1 cellular context compared by ENCODE assay signal in genomic region chr1:35718492-35719336, GRCh38.
TF ChIP-seq lines count a peak whose summit lies in the region.

C1orf216 (minus strand) TSS chr1:35718884; CDS start chr1:35716321, 2,563 bp downstream.

TF ChIP-seq in HEK293, 187 proteins besides CTCF, POLR2A, EP300 and RAD21 (continued from another document and continues in another):
- TF ChIP-seq ZBTB44 (tag by site-specific recombination; IDR thresholded peaks at IDR 0.05) (no peak), ZNF239 (tag by site-specific recombination; IDR thresholded peaks at IDR 0.05) (no peak), MZF1 (tag by site-specific recombination; IDR thresholded peaks at IDR 0.05; ENCODE audit: borderline replicate concordance) (no peak), TRIM28 (IDR thresholded peaks at IDR 0.05; ENCODE audit: borderline replicate concordance, low read length) (no peak), ZNF426 (tag by site-specific recombination; IDR thresholded peaks at IDR 0.05) (no peak), ZNF777 (tag by site-specific recombination; IDR thresholded peaks at IDR 0.05; ENCODE audit: borderline replicate concordance) (no peak), ZNF391 (tag by site-specific recombination; IDR thresholded peaks at IDR 0.05; ENCODE audit: borderline replicate concordance, low read depth) (no peak), AEBP2 (tag by site-specific recombination; IDR thresholded peaks at IDR 0.05; ENCODE audit: borderline replicate concordance) (no peak), ZNF354C (tag by site-specific recombination; IDR thresholded peaks at IDR 0.05; ENCODE audit: borderline replicate concordance, low read depth) (no peak), PRDM6 (tag by site-specific recombination; IDR thresholded peaks at IDR 0.05) (no peak), YY1 (tag by site-specific recombination; IDR thresholded peaks at IDR 0.05) (no peak), YY2 (tag by site-specific recombination; IDR thresholded peaks at IDR 0.05) (no peak), ZNF18 (tag by site-specific recombination; IDR thresholded peaks at IDR 0.05) (no peak), ZSCAN4 (tag by site-specific recombination; IDR thresholded peaks at IDR 0.05) (no peak), ZNF626 (tag by site-specific recombination; IDR thresholded peaks at IDR 0.05) (no peak), GLIS2 (tag by site-specific recombination; IDR thresholded peaks at IDR 0.05) (no peak), GLI4 (tag by site-specific recombination; IDR thresholded peaks at IDR 0.05) (no peak), ZNF660 (tag by site-specific recombination; IDR thresholded peaks at IDR 0.05) (no peak), ZNF223 (tag by site-specific recombination; IDR thresholded peaks at IDR 0.05) (no peak), TSHZ1 (tag by site-specific recombination; IDR thresholded peaks at IDR 0.05; ENCODE audit: borderline replicate concordance) (no peak), KLF7 (tag by site-specific recombination; IDR thresholded peaks at IDR 0.05; ENCODE audit: borderline replicate concordance) (no peak), ZNF23 (tag by site-specific recombination; IDR thresholded peaks at IDR 0.05; ENCODE audit: borderline replicate concordance) (no peak), ZNF704 (tag by site-specific recombination; IDR thresholded peaks at IDR 0.05) (no peak), ZNF488 (tag by site-specific recombination; IDR thresholded peaks at IDR 0.05) (no peak), ZNF146 (tag by site-specific recombination; IDR thresholded peaks at IDR 0.05) (no peak), ZNF48 (tag by site-specific recombination; IDR thresholded peaks at IDR 0.05) (no peak), ZFP41 (tag by site-specific recombination; IDR thresholded peaks at IDR 0.05; ENCODE audit: borderline replicate concordance) (no peak), ZNF398 (tag by site-specific recombination; IDR thresholded peaks at IDR 0.05) (peak; percentile 48; the same call in 1 of the 2 replicates), ZNF24 (tag by site-specific recombination; IDR thresholded peaks at IDR 0.05) (no peak), ZBTB7A (tag by site-specific recombination; IDR thresholded peaks at IDR 0.05; ENCODE audit: low read depth) (no peak), ZNF19 (tag by site-specific recombination; IDR thresholded peaks at IDR 0.05; ENCODE audit: low read depth) (no peak), ZNF132 (tag by site-specific recombination; IDR thresholded peaks at IDR 0.05; ENCODE audit: borderline replicate concordance) (no peak), ZFHX2 (tag by site-specific recombination; conservative IDR thresholded peaks at IDR 0.05) (peak; percentile 50; the same call in 1 of the 2 replicates), SP2 (tag by site-specific recombination; IDR thresholded peaks at IDR 0.05) (peak; percentile 80), ZNF140 (tag by site-specific recombination; IDR thresholded peaks at IDR 0.05) (no peak), ZBTB17 (tag by site-specific recombination; IDR thresholded peaks at IDR 0.05) (peak; percentile 41; the same call in 1 of the 2 replicates), ZNF121 (tag by site-specific recombination; IDR thresholded peaks at IDR 0.05) (no peak), SALL2 (tag by site-specific recombination; IDR thresholded peaks at IDR 0.05; ENCODE audit: borderline replicate concordance) (no peak), ZNF10 (tag by site-specific recombination; IDR thresholded peaks at IDR 0.05) (no peak), ZBTB26 (tag by site-specific recombination; optimal IDR thresholded peaks at IDR 0.05) (peak; percentile 55), SP7 (tag by site-specific recombination; IDR thresholded peaks at IDR 0.05) (no peak), KLF9 (tag by site-specific recombination; IDR thresholded peaks at IDR 0.05; ENCODE audit: low read depth) (peak; percentile 48), ZNF580 (tag by site-specific recombination; IDR thresholded peaks at IDR 0.05) (no peak), ZNF302 (tag by site-specific recombination; IDR thresholded peaks at IDR 0.05; ENCODE audit: low read depth) (no peak), ZNF514 (tag by site-specific recombination; IDR thresholded peaks at IDR 0.05) (no peak), ATF2 (tag by site-specific recombination; IDR thresholded peaks at IDR 0.05; ENCODE audit: low read depth) (no peak), ZNF335 (tag by site-specific recombination; conservative IDR thresholded peaks at IDR 0.05) (peak; percentile 60)
